ENCODE assay signal across 8 cellular contexts in the genomic region with DNA sequence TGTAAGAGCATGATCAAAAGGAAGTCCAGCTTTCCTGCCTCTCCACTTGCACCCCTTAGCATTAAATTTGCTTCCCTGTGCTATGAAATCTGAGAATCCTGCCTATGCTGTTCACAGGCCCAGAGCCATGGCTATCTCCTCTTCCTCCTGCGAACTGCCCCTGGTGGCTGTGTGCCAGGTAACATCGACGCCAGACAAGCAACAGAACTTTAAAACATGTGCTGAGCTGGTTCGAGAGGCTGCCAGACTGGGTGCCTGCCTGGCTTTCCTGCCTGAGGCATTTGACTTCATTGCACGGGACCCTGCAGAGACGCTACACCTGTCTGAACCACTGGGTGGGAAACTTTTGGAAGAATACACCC. TPM values are rescaled to one million over a fixed set of nuclear protein-coding genes. Genes with fewer than 3 reads are reported as not detected.
A peak's percentile ranks its signal among the peaks of the same experiment; 100 is the strongest.
DNase-seq lines count a peak whose midpoint lies in the region; ATAC-seq, FAIRE-seq and TF ChIP-seq lines count a peak whose summit lies in the region.

No MANE protein-coding gene starts in this region.

- no peak for FAIRE-seq in frontal cortex (lab: Jason Lieb, UNC)

- H3K4me3 Mint-ChIP-seq in IgD-negative memory B cell: peak overlapping the region in 3 of 4 donors; percentile 83 to 98 (median 95)

- 6 to 17% methylated on average over 6 of the region's 6 CpGs for WGBS in body of pancreas, 2 donors
- WGBS in thymus: 82% methylated on average over 6 of the region's 6 CpGs

- H3K27ac ChIP-seq in body of pancreas: peak overlapping the region; percentile 82 to 96 (median 90)
- peak overlapping the region; percentile 33 for H3K27ac ChIP-seq in thymus (ENCODE audit: low read depth)

- no peaks in the 10 kb centered on the region for H3K27me3 ChIP-seq in body of pancreas
- H3K27me3 ChIP-seq in thymus (ENCODE audit: control insufficient read depth, insufficient read depth): no peaks in the 10 kb centered on the region

- H3K4me3 ChIP-seq in AG04449 (ENCODE audit: low read depth, low read length): peak overlapping the region; percentile 98
- no peak overlapping the region for H3K4me3 ChIP-seq in body of pancreas
- no peak overlapping the region for H3K4me3 ChIP-seq in thymus (ENCODE audit: low read length)

- no peak for TF ChIP-seq POLR2A in body of pancreas (IDR thresholded peaks at IDR 0.05)

- H3K27me3 Mint-ChIP-seq in IgD-negative memory B cell: no peaks in the 10 kb centered on the region

- H3K27ac Mint-ChIP-seq in IgD-negative memory B cell: peak overlapping the region in 2 of 3 donors; percentile 86 to 96

- TF ChIP-seq CTCF in AG04449 (IDR thresholded peaks at IDR 0.05; ENCODE audit: insufficient read depth, low read length, missing control alignments) (no peak), body of pancreas (IDR thresholded peaks at IDR 0.05) (no peak)

- intact Hi-C loops in body of pancreas (cut with DNase I): no loop called here

- POLR2A ChIA-PET in AG04449 (lab: Yijun Ruan, JAX): no interaction called here

- peaks cover 64% of the 10 kb centered on the region for H3K4me1 ChIP-seq in body of pancreas
- peaks cover 23% of the 10 kb centered on the region for H3K4me1 ChIP-seq in thymus (ENCODE audit: control insufficient read depth, insufficient read depth, low read length)

- peak; percentile 15 for ATAC-seq in body of pancreas
- ATAC-seq in HG02884 (IDR thresholded peaks at IDR 0.05; ENCODE audit: unreplicated experiment): no peak

- no peaks in the 10 kb centered on the region for H3K9me3 Mint-ChIP-seq in IgD-negative memory B cell

- no peaks in the 10 kb centered on the region for H3K36me3 Mint-ChIP-seq in IgD-negative memory B cell

- DNase-seq in AG04449 (ENCODE audit: low read depth, low spot score): no peak
- DNase-seq in body of pancreas: peak; percentile 56 to 63 (median 60)
- DNase-seq in left kidney (ENCODE audit: low read depth, low spot score): peak; percentile 29
- no peak for DNase-seq in frontal cortex (ENCODE audit: low spot score in 2 of 2)
- no peak for DNase-seq in pons (ENCODE audit: low spot score)

- H3K36me3 ChIP-seq in body of pancreas (replicated peaks in 1 of 2; ENCODE audit: insufficient read depth in 1 of 2, low read depth in 2 of 2) (peaks cover 4 to 19% of the 10 kb centered on the region in 2 donors), thymus (ENCODE audit: control insufficient read depth, insufficient read depth) (peaks cover 38% of the 10 kb centered on the region)

- CTCF ChIA-PET in AG04449 (lab: Yijun Ruan, JAX): interaction anchor here (0.9 to 2.6 kb wide), 3 partner anchors 9 to 125 kb away, joined by 4 to 8 read pairs (median 4); no protein-coding TSS in a partner anchor

- peaks cover 34 to 49% (median 48%) of the 10 kb centered on the region in 3 donors for H3K4me1 Mint-ChIP-seq in IgD-negative memory B cell

- H3K9me3 ChIP-seq in body of pancreas: no peaks in the 10 kb centered on the region
- no peaks in the 10 kb centered on the region for H3K9me3 ChIP-seq in thymus (ENCODE audit: control insufficient read depth)

RNA-seq across cellular contexts. Expression of a gene that starts 1.1 kb away (rescaled TPM):
- polyA plus RNA-seq in IgD-negative memory B cell (19.7 TPM), thymus (61.4 TPM)
- total RNA-seq in body of pancreas (10 to 100 TPM; 22.8 to 38.6 TPM), frontal cortex (14.7 TPM)

RNA-seq across cellular contexts. Expression of a gene that starts 1.2 kb away (rescaled TPM):
- 95.2 TPM for polyA plus RNA-seq in IgD-negative memory B cell
- total RNA-seq in body of pancreas: 10 to 100 TPM; 29.6 to 54.7 TPM
- polyA plus RNA-seq in thymus: 152 TPM
- total RNA-seq in frontal cortex: 53.8 TPM

RNA-seq across cellular contexts. Expression of a gene that starts 13.5 kb away (rescaled TPM):
- polyA plus RNA-seq in IgD-negative memory B cell: 39.1 TPM
- total RNA-seq in body of pancreas: 10 to 100 TPM; 12.9 to 15.8 TPM
- polyA plus RNA-seq in thymus: 24.8 TPM
- 21.6 TPM for total RNA-seq in frontal cortex

RNA-seq across cellular contexts. Expression of a gene that starts 20.8 kb away (rescaled TPM):
- polyA plus RNA-seq in IgD-negative memory B cell: 5.0 TPM
- total RNA-seq in body of pancreas: 10 to 100 TPM; 13.5 to 22.7 TPM
- polyA plus RNA-seq in thymus: 4.7 TPM
- 4.5 TPM for total RNA-seq in frontal cortex

RNA-seq across cellular contexts. Expression of a gene that starts 29.6 kb away (rescaled TPM):
- polyA plus RNA-seq in IgD-negative memory B cell (not detected), thymus (4.7 TPM)
- total RNA-seq in body of pancreas (1 to 10 TPM; 3.0 to 4.2 TPM), frontal cortex (not detected)

Comparison
In these comparisons a context has a peak if more than half of its experiments do, and no peak if none do; other contexts are left out.
1. DNase-seq: peak in body of pancreas (4 of 4) and left kidney (single experiment); none in AG04449 (single experiment), frontal cortex (0 of 2) and pons (single experiment).